In the genomic region with DNA sequence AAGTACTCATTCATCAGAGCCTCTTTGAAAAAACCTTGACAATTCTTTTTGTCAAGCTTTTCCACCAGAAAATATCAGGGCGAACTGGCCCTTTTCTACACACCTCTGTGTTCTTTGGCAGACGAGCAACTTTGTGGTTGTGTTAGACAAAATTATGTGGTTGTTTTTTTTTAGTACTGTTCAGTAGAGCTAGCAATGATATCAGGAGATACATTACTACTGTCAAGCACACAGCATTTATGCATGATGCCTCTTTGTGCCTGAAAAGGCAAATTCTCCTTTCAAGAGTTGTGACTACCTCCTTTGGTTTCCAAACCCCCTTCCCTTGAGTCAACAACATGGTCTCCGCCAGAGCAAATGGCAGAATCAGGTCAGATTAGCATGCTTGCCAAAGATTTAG, we compare ENCODE assay signal across 1 cellular context.
TF ChIP-seq lines count a peak whose summit lies in the region.

No MANE protein-coding gene starts in this region.

TF ChIP-seq in GM23338, 12 proteins besides CTCF, POLR2A, EP300 and RAD21 (continued from another document):
- TF ChIP-seq CREB1 (CRISPR knock-in tag; IDR thresholded peaks at IDR 0.05; ENCODE audit: low read depth) (no peak), ZNF114 (CRISPR knock-in tag; IDR thresholded peaks at IDR 0.05) (no peak), EZH2 (IDR thresholded peaks at IDR 0.05; ENCODE audit: low read depth, unreplicated experiment) (no peak), JUNB (IDR thresholded peaks at IDR 0.05; ENCODE audit: unreplicated experiment) (no peak), POLR2AphosphoS5 (IDR thresholded peaks at IDR 0.05; ENCODE audit: low read depth) (no peak)
- TF ChIP-seq, protein P1, sequence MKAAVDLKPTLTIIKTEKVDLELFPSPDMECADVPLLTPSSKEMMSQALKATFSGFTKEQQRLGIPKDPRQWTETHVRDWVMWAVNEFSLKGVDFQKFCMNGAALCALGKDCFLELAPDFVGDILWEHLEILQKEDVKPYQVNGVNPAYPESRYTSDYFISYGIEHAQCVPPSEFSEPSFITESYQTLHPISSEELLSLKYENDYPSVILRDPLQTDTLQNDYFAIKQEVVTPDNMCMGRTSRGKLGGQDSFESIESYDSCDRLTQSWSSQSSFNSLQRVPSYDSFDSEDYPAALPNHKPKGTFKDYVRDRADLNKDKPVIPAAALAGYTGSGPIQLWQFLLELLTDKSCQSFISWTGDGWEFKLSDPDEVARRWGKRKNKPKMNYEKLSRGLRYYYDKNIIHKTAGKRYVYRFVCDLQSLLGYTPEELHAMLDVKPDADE (IDR thresholded peaks at IDR 0.05) = no peak
